28 cellular contexts compared by ENCODE assay signal in the genomic region with DNA sequence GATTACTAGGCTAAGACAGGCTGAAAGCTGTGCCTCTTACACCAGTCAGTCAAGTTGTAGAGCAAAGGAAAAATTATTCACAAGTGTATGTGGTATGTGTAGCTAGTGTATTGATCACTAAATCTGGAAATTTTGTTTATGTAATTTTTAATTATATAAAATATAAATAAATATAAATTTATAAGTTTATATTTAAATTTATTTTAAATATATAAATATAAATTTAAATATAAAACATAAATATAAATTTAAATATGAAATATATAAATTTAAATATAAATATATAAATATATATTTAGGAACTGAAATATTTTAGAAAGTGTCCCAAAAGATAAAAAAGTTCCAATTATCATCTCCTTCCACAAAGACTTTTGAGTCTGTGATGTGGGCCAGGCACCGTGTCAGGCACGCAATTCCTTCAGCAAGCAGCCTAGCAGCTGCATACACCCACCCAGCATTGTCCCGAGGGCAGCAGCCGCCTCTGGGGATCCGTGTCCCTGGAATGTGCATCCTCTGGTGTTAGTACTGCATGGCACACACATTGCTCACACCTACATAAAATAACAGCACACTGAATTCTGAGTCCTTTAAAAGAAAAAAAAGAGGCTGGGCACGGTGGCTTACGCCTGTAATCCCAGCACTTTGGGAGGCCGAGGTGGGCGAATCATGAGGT.
"Had no signal": no experiment of that assay in that cellular context is flagged by ENCODE, and none has a peak within 500 bp of the region (broad histone marks: within the 10 kb centered on the region; RNA-seq: fewer than 3 reads in every experiment).

No MANE protein-coding gene starts in this region.

- H3K4me3 Mint-ChIP-seq: activated CD4-positive, alpha-beta memory T cell treated with anti-CD3 and anti-CD28 coated beads, Interleukin-2, amount 10 ng/mL, durations not matched to agents 7 days and 5 days; activated CD4-positive, alpha-beta T cell treated with anti-CD3 and anti-CD28 coated beads for 36 hours; activated naive CD4-positive, alpha-beta T cell treated with anti-CD3 and anti-CD28 coated beads for 36 hours; activated naive CD8-positive, alpha-beta T cell; activated T-helper 17 cell treated with anti-CD3 and anti-CD28 coated beads, Interleukin-2, amount 50 U/mL, for 72 hours had no signal

- H3K4me1 Mint-ChIP-seq: activated CD4-positive, alpha-beta memory T cell treated with anti-CD3 and anti-CD28 coated beads, Interleukin-2, amount 10 ng/mL, durations not matched to agents 7 days and 5 days; activated CD4-positive, alpha-beta T cell treated with anti-CD3 and anti-CD28 coated beads for 36 hours; activated T-helper 17 cell treated with anti-CD3 and anti-CD28 coated beads, Interleukin-2, amount 50 U/mL, for 72 hours had no signal

- H3K4me3 ChIP-seq: cardiac muscle cell, Peyer's patch had no signal

- H3K4me1 ChIP-seq: Peyer's patch had no signal

- DNase-seq: activated CD4-positive, alpha-beta memory T cell treated with anti-CD3 and anti-CD28 coated beads, Interleukin-2, amount 10 ng/mL, durations not matched to agents 7 days and 5 days; activated CD4-positive, alpha-beta T cell treated with anti-CD3 and anti-CD28 coated beads for 36 hours; activated CD4-positive, alpha-beta T cell treated with anti-CD3 and anti-CD28 coated beads, Interleukin-2, amount 50 U/mL, for 1 hour; activated gamma-delta T cell; activated naive CD4-positive, alpha-beta T cell treated with anti-CD3 and anti-CD28 coated beads for 36 hours; activated T-cell treated with anti-CD3 and anti-CD28 coated beads for 4 hours; activated T-cell treated with anti-CD3 and anti-CD28 coated beads, Interleukin-2, amount 50 U/mL, for 48 hours; amygdala; brain microvascular endothelial cell; IMR-90; Kasumi-1; KBM-7; NCI-H1092; NCI-H1417; NCI-H1930; NCI-H345; NCI-H510A; NCI-H69; NK-92 treated with Interleukin-12 subunit alpha and Interleukin-12 subunit beta, amount 100 ng/mL, for 24 hours; SHP77 treated with DMSO at 0.1 percent for 48 hours; T-helper 2 cell; T1000 had no signal

- H3K9me3 ChIP-seq: Peyer's patch had no signal

- H3K36me3 ChIP-seq: brain microvascular endothelial cell, cardiac muscle cell, Peyer's patch had no signal

- H3K27me3 Mint-ChIP-seq: activated CD4-positive, alpha-beta memory T cell treated with anti-CD3 and anti-CD28 coated beads, Interleukin-2, amount 10 ng/mL, durations not matched to agents 7 days and 5 days; activated CD4-positive, alpha-beta T cell treated with anti-CD3 and anti-CD28 coated beads for 36 hours had no signal

- H3K27ac ChIP-seq: brain microvascular endothelial cell, cardiac muscle cell, Peyer's patch, RWPE1, VCaP had no signal

- H3K9me3 Mint-ChIP-seq: activated CD4-positive, alpha-beta memory T cell treated with anti-CD3 and anti-CD28 coated beads, Interleukin-2, amount 10 ng/mL, durations not matched to agents 7 days and 5 days; activated T-helper 17 cell treated with anti-CD3 and anti-CD28 coated beads, Interleukin-2, amount 50 U/mL, for 72 hours had no signal

- H3K27ac Mint-ChIP-seq: activated CD4-positive, alpha-beta memory T cell treated with anti-CD3 and anti-CD28 coated beads, Interleukin-2, amount 10 ng/mL, durations not matched to agents 7 days and 5 days; activated CD4-positive, alpha-beta T cell treated with anti-CD3 and anti-CD28 coated beads for 36 hours; activated naive CD4-positive, alpha-beta T cell treated with anti-CD3 and anti-CD28 coated beads for 36 hours; activated naive CD8-positive, alpha-beta T cell; activated T-helper 17 cell treated with anti-CD3 and anti-CD28 coated beads, Interleukin-2, amount 50 U/mL, for 72 hours had no signal

- H3K27me3 ChIP-seq: brain microvascular endothelial cell, cardiac muscle cell, Peyer's patch had no signal
